Comparison of ENCODE assay signal across 3 cellular contexts in the genomic region with DNA sequence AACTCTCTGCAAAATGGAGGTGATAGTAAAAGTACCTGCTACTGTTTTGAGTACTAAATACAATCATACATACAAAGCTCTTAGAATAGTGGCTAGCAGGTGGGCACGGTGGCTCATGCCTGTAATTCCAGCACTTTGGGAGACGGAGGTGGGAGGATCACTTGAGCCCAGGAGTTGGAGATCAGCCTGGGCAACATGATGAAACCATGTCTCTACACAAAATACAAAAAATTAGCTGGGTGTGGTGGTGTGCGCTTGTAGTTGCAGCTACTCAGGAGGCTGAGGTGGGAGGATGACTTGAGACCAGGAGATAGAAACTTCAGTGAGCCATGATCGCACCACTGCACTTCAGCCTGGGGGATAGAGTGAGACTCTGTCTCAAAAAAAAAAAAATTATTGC.
"Had no signal": no experiment of that assay in that cellular context is flagged by ENCODE, and none has a peak within 500 bp of the region (broad histone marks: within the 10 kb centered on the region; RNA-seq: fewer than 3 reads in every experiment).

No MANE protein-coding gene starts in this region.

- H3K4me3 ChIP-seq: GM12878 had no signal

- DNase-seq: GDM1, GF-D8 had no signal
